Comparison of ENCODE assay signal across 15 cellular contexts in genomic region chr16:69669577-69669976, GRCh38.
"Had no signal": no experiment of that assay in that cellular context is flagged by ENCODE, and none has a peak within 500 bp of the region (broad histone marks: within the 10 kb centered on the region; RNA-seq: fewer than 3 reads in every experiment).

No MANE protein-coding gene starts in this region.

- DNase-seq: activated CD4-positive, alpha-beta T cell treated with anti-CD3 and anti-CD28 coated beads, Interleukin-2, amount 50 U/mL, for 48 hours; activated gamma-delta T cell treated with Interleukin-2 at 50 U/mL for 16 hours; activated T-cell treated with anti-CD3 and anti-CD28 coated beads, Interleukin-2, amount 50 U/mL, for 48 hours; esophagus squamous epithelium; hippocampal formation; mammary epithelial cell; naive thymus-derived CD4-positive, alpha-beta T cell; stimulated activated CD4-positive, alpha-beta T cell treated with anti-CD3 and anti-CD28 coated beads, Interleukin-12 subunit alpha, Interleukin-12 subunit beta, amount 100 ng/mL, for 4 hours; stimulated activated naive CD4-positive, alpha-beta T cell treated with Interleukin-2 at 50 U/mL for 16 hours; upper lobe of left lung had no signal

- H3K4me3 Mint-ChIP-seq: naive thymus-derived CD4-positive, alpha-beta T cell had no signal

- H3K9me3 Mint-ChIP-seq: naive thymus-derived CD4-positive, alpha-beta T cell had no signal

- H3K4me1 Mint-ChIP-seq: naive thymus-derived CD4-positive, alpha-beta T cell had no signal

- H3K4me1 ChIP-seq: ascending aorta, prostate gland had no signal

- H3K27ac ChIP-seq: ascending aorta, esophagus squamous epithelium, neutrophil, prostate gland, upper lobe of left lung had no signal

- H3K36me3 ChIP-seq: prostate gland had no signal

- H3K9me3 ChIP-seq: ascending aorta, esophagus squamous epithelium, neutrophil, prostate gland, upper lobe of left lung had no signal

- H3K27me3 ChIP-seq: ascending aorta, esophagus squamous epithelium, neutrophil, upper lobe of left lung had no signal

- H3K4me3 ChIP-seq: ascending aorta, esophagus squamous epithelium, prostate gland, upper lobe of left lung had no signal

- H3K27ac Mint-ChIP-seq: naive thymus-derived CD4-positive, alpha-beta T cell had no signal

- ATAC-seq: activated CD4-positive, CD25-positive, alpha-beta regulatory T cell treated with anti-CD3 and anti-CD28 coated beads, Interleukin-2, amount 50 U/mL, for 24 hours; naive thymus-derived CD4-positive, alpha-beta T cell; sciatic nerve had no signal

- H3K27me3 Mint-ChIP-seq: naive thymus-derived CD4-positive, alpha-beta T cell had no signal
